Comparison of ENCODE assay signal across 8 cellular contexts in genomic region chr4:183721207-183722081, GRCh38.
DNase-seq lines count a peak whose midpoint lies in the region; ATAC-seq and TF ChIP-seq lines count a peak whose summit lies in the region.

No MANE protein-coding gene starts in this region.

- peak overlapping the region; percentile 54 for H3K4me3 Mint-ChIP-seq in mesothelial cell of epicardium

- TF ChIP-seq CTCF in mesothelial cell of epicardium (IDR thresholded peaks at IDR 0.05; ENCODE audit: unreplicated experiment) (no peak), stomach (IDR thresholded peaks at IDR 0.05) (peak in 5 of 7 experiments; percentile 17 to 51 (median 32))

- peak overlapping the region in 4 of 5 donors; percentile 6 to 81 (median 48) for H3K27ac ChIP-seq in stomach

- no peaks in the 10 kb centered on the region for H3K36me3 ChIP-seq in stomach

- H3K4me3 ChIP-seq in stomach, result peak overlapping the region; percentile 50 to 61 (median 54)

- H3K9me3 ChIP-seq in stomach, result no peaks in the 10 kb centered on the region

- intact Hi-C loops in stomach (cut with DNase I; ENCODE audit: low total_unique reads), result no loop called here

- TF ChIP-seq POLR2A in stomach (IDR thresholded peaks at IDR 0.05), result no peak

- H3K4me1 Mint-ChIP-seq in mesothelial cell of epicardium, result peaks cover 5% of the 10 kb centered on the region

- peaks cover 14% of the 10 kb centered on the region for H3K9me3 Mint-ChIP-seq in mesothelial cell of epicardium

- DNase-seq in CD1c-positive myeloid dendritic cell (ENCODE audit: extremely low spot score) (peak; percentile 44), ecto neural progenitor cell (ENCODE audit: low spot score) (peak; percentile 64), mesothelial cell of epicardium (ENCODE audit: low spot score in 2 of 2, unreplicated experiment in 2 of 2) (no peak), stomach (peak; percentile 79)
- DNase-seq in activated CD4-positive, alpha-beta T cell treated with anti-CD3 and anti-CD28 coated beads, Interleukin-2, amount 50 U/mL, for 1 hour, result peak; percentile 50

- 22 to 42% (median 32%) methylated on average over 36 to 38 of the region's 38 CpGs for WGBS in stomach, 5 donors

- H3K4me1 ChIP-seq in stomach, result peaks cover 0 to 25% (median 16%) of the 10 kb centered on the region in 4 donors

- H3K27me3 ChIP-seq in stomach, result peaks cover 0 to 4% (median 0%) of the 10 kb centered on the region in 3 donors

- TF ChIP-seq EP300 in stomach (IDR thresholded peaks at IDR 0.05), result no peak

- H3K27me3 Mint-ChIP-seq in mesothelial cell of epicardium (ENCODE audit: low read depth), result peaks cover 3% of the 10 kb centered on the region

- H3K27ac Mint-ChIP-seq in mesothelial cell of epicardium, result peak overlapping the region; percentile 36

- peak; percentile 30 for ATAC-seq in HG02981 (IDR thresholded peaks at IDR 0.05; ENCODE audit: unreplicated experiment)
- no peak for ATAC-seq in HG03565 (IDR thresholded peaks at IDR 0.05; ENCODE audit: unreplicated experiment)
- no peak for ATAC-seq in GM21723 (IDR thresholded peaks at IDR 0.05; ENCODE audit: unreplicated experiment)

- H3K36me3 Mint-ChIP-seq in mesothelial cell of epicardium, result no peaks in the 10 kb centered on the region

Comparison
In these comparisons a context has a peak if more than half of its experiments do, and no peak if none do; other contexts are left out.
1. DNase-seq: peak in CD1c-positive myeloid dendritic cell (single experiment), activated CD4-positive, alpha-beta T cell treated with anti-CD3 and anti-CD28 coated beads, Interleukin-2, amount 50 U/mL, for 1 hour (single experiment), ecto neural progenitor cell (single experiment) and stomach (single experiment); none in mesothelial cell of epicardium (0 of 2).